Comparison of ENCODE assay signal across 13 cellular contexts in the genomic region with DNA sequence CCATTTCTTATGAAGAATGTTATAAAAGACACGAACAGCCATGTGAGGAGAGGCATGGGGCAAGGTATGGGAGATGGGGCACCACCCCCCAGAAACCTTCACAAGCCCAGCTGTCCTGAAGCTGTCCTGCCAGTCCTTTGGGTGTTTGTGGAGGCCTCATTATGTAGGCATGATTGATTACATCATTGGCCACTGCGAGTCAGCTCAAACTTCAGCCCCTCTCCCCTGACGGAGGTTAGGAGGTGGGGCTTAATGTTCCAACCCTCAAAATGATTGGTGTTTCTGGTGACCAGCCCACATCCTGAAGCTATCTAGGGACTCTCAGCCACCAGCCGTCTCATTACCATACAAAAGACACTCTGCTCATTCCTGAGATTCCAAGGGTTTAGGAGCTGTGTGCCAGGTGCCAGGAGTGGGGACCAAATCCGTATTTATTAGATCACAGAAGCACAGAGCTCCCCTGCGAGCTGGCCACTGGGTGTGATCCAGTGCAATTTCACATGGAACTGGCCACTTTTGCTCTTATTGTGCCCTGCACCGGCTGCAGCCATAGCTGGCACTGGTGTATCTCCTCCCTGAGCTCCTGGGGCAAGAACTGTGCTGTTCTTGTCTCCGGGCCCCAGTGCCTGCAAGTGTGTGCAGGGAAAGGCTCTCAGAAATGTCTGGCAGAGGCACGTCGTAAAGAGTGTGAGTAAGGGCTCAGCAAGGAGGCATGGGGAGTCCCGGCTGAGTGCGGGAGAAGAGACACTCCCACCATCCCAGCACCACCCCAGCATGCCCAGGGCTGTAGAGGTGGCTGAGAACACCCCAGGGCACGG. TPM values are rescaled to one million over a fixed set of nuclear protein-coding genes. Genes with fewer than 3 reads are reported as not detected.
DNase-seq lines count a peak whose midpoint lies in the region; ATAC-seq, FAIRE-seq and TF ChIP-seq lines count a peak whose summit lies in the region.
"Had no signal": no experiment of that assay in that cellular context is flagged by ENCODE, and none has a peak within 500 bp of the region (broad histone marks: within the 10 kb centered on the region; RNA-seq: fewer than 3 reads in every experiment).

No MANE protein-coding gene starts in this region.

- H2AFZ ChIP-seq in MM.1S (ENCODE audit: low read length), result no peak overlapping the region

- no peaks in the 10 kb centered on the region for H4K20me1 ChIP-seq in MM.1S (ENCODE audit: insufficient read depth, low read length)

- H3K9me3 ChIP-seq in cardiac muscle cell (ENCODE audit: low read depth) (no peaks in the 10 kb centered on the region), MM.1S (replicated peaks; ENCODE audit: insufficient read depth, low read length) (no peaks in the 10 kb centered on the region), small intestine (ENCODE audit: control insufficient read depth, low read depth) (no peaks in the 10 kb centered on the region)
- H3K9me3 ChIP-seq: right lobe of liver had no signal

- no peak overlapping the region for H3K9ac ChIP-seq in MM.1S (ENCODE audit: low read length)

- H3K27me3 ChIP-seq in cardiac muscle cell (no peaks in the 10 kb centered on the region), MM.1S (replicated peaks; ENCODE audit: insufficient read depth, low read length) (no peaks in the 10 kb centered on the region), small intestine (ENCODE audit: control insufficient read depth in 2 of 2, insufficient read depth in 2 of 2, low read length in 2 of 2) (no peaks in the 10 kb centered on the region)
- H3K27me3 ChIP-seq: right lobe of liver had no signal

- TF ChIP-seq CTCF in cardiac muscle cell (IDR thresholded peaks at IDR 0.05; ENCODE audit: low read depth, low read length) (no peak), MM.1S (IDR thresholded peaks at IDR 0.05; ENCODE audit: low read length) (no peak)

- no peak overlapping the region for H3K4me3 ChIP-seq in cardiac muscle cell
- H3K4me3 ChIP-seq in MM.1S (ENCODE audit: low read length), result no peak overlapping the region
- no peak overlapping the region for H3K4me3 ChIP-seq in small intestine (ENCODE audit: low read depth in 1 of 2, low read length in 2 of 2)
- H3K4me3 ChIP-seq: right lobe of liver had no signal

- WGBS in small intestine, 3 donors, result 51 to 67% (median 59%) methylated on average over 13 of the region's 13 CpGs

- H3K4me1 ChIP-seq in cardiac muscle cell (ENCODE audit: low read depth), result peaks cover 48% of the 10 kb centered on the region
- H3K4me1 ChIP-seq in MM.1S (ENCODE audit: low read length), result peaks cover 2% of the 10 kb centered on the region; the same call in 1 of the 2 replicates
- peaks cover 0 to 4% of the 10 kb centered on the region in 2 donors for H3K4me1 ChIP-seq in small intestine (ENCODE audit: control insufficient read depth in 2 of 2, insufficient read depth in 1 of 2, low read depth in 1 of 2, low read length in 1 of 2)
- H3K4me1 ChIP-seq: right lobe of liver had no signal

- FAIRE-seq in urothelium cell line (lab: Jason Lieb, UNC) (no peak), small intestine (lab: Jason Lieb, UNC) (no peak)

- H3K79me2 ChIP-seq in MM.1S (ENCODE audit: low read length), result no peaks in the 10 kb centered on the region

- H3K36me3 ChIP-seq in cardiac muscle cell, result no peaks in the 10 kb centered on the region
- H3K36me3 ChIP-seq in MM.1S (replicated peaks; ENCODE audit: insufficient read depth, low read length), result no peaks in the 10 kb centered on the region
- H3K36me3 ChIP-seq in small intestine (ENCODE audit: control insufficient read depth in 2 of 2, insufficient read depth in 2 of 2, low read length in 2 of 2), result no peaks in the 10 kb centered on the region
- H3K36me3 ChIP-seq: right lobe of liver had no signal

- no peak overlapping the region for H3K27ac ChIP-seq in cardiac muscle cell
- no peak overlapping the region for H3K27ac ChIP-seq in MM.1S (ENCODE audit: low read length)
- no peak overlapping the region for H3K27ac ChIP-seq in small intestine (ENCODE audit: low read depth in 1 of 2, low read length in 1 of 2)
- H3K27ac ChIP-seq: right lobe of liver had no signal

- H3F3A ChIP-seq in MM.1S (ENCODE audit: insufficient read depth, low read length), result no peaks in the 10 kb centered on the region

- DNase-seq in cardiac muscle cell (ENCODE audit: low read depth in 1 of 2, low spot score in 1 of 2) (peak; percentile 15 to 74), left ventricle myocardium superior (no peak), SW480 (ENCODE audit: low spot score) (peak; percentile 64), iPS DF 4.7 (ENCODE audit: extremely low read depth, low spot score) (peak; percentile 95), urothelium cell line (ENCODE audit: low spot score) (peak; percentile 69), HuH-7 (ENCODE audit: low spot score) (no peak), MM.1S (no peak), small intestine (no peak)
- DNase-seq: activated CD4-positive, CD25-positive, alpha-beta regulatory T cell; activated naive CD8-positive, alpha-beta T cell treated with anti-CD3 and anti-CD28 coated beads, Interleukin-2, amount 10 ng/mL, durations not matched to agents 7 days and 5 days; NCI-H1930; stimulated activated naive CD8-positive, alpha-beta T cell treated with anti-CD3 and anti-CD28 coated beads, Interleukin-15, Interleukin-2, amounts not matched to agents 100 U/mL and 50 U/mL, for 24 hours had no signal

- no peak overlapping the region for H3K4me2 ChIP-seq in MM.1S (ENCODE audit: low read depth, low read length)

- intact Hi-C loops in left ventricle myocardium superior (cut with micrococcal nuclease), result no loop called here

- ATAC-seq in left ventricle myocardium superior, result no peak
- ATAC-seq: right lobe of liver; stimulated activated naive CD8-positive, alpha-beta T cell treated with anti-CD3 and anti-CD28 coated beads, Interleukin-15, Interleukin-2, amounts not matched to agents 100 U/mL and 50 U/mL, for 24 hours had no signal

- H3K9me2 ChIP-seq in MM.1S (replicated peaks; ENCODE audit: insufficient read depth, low read length), result no peaks in the 10 kb centered on the region

RNA-seq across cellular contexts. Expression of gene KIAA1614, which starts 10.5 kb away (rescaled TPM):
- total RNA-seq in cardiac muscle cell (1.3 and 2.9 TPM in 2 replicates), left ventricle myocardium superior (7.0 TPM)
- polyA plus RNA-seq in cardiac muscle cell (1.1 and 2.2 TPM in 2 replicates), small intestine (1 to 10 TPM in 1 of 3 donors, under 1 TPM in 1, not detected in 1; 0.89 to 2.1 TPM)

Comparison
In these comparisons a context has a peak if more than half of its experiments do, and no peak if none do; other contexts are left out.
1. DNase-seq: peak in cardiac muscle cell (2 of 2), SW480 (single experiment), iPS DF 4.7 (single experiment) and urothelium cell line (single experiment); none in left ventricle myocardium superior (single experiment), HuH-7 (single experiment), MM.1S (single experiment) and small intestine (single experiment).